Comparison of ENCODE assay signal across 8 cellular contexts in genomic region chr4:127964426-127965061, GRCh38. TPM values are rescaled to one million over a fixed set of nuclear protein-coding genes. Genes with fewer than 3 reads are reported as not detected.
DNase-seq lines count a peak whose midpoint lies in the region; ATAC-seq and TF ChIP-seq lines count a peak whose summit lies in the region.
"Not testable (repeated sequence)": the region's sequence is repeated elsewhere in the genome, so short reads cannot be mapped to it uniquely, and the experiment has no call there.

No MANE protein-coding gene starts in this region.

- H4K20me1 ChIP-seq in DND-41 (ENCODE audit: insufficient read depth, low read length) = peaks cover 10% of the 10 kb centered on the region; the same call in 1 of the 2 replicates

- not testable (repeated sequence) for H3K27me3 ChIP-seq in DND-41 (ENCODE audit: insufficient read depth, low read length, poor library complexity)

- CTCF ChIA-PET in RWPE1 (lab: Yijun Ruan, JAX) = interaction anchor here (0.7 to 1.3 kb wide), 3 partner anchors 183 to 1631 kb away, joined by 3 read pairs; partner anchors contain the start of gene HSPA4L

- not testable (repeated sequence) for H3K27me3 Mint-ChIP-seq in activated naive CD8-positive, alpha-beta T cell; naive thymus-derived CD8-positive, alpha-beta T cell

- ATAC-seq in DND-41 (ENCODE audit: insufficient read depth, low read depth) (peak; percentile 41), GM21576 (IDR thresholded peaks at IDR 0.05; ENCODE audit: unreplicated experiment) (peak; percentile 15), HG03342 (IDR thresholded peaks at IDR 0.05; ENCODE audit: unreplicated experiment) (peak; percentile 15)
- peak; percentile 22 to 27 for ATAC-seq in naive thymus-derived CD8-positive, alpha-beta T cell

- H3K9me3 ChIP-seq in DND-41 (ENCODE audit: insufficient read depth, low read length, severe bottlenecking) = not testable (repeated sequence)

- H3K36me3 Mint-ChIP-seq in activated naive CD8-positive, alpha-beta T cell; naive thymus-derived CD8-positive, alpha-beta T cell: not testable (repeated sequence)

- H3K4me3 ChIP-seq in DND-41 (ENCODE audit: low read depth in 1 of 2, low read length in 2 of 2) (peak overlapping the region; percentile 69 to 99; a peak in 3 of 4 replicates), fibroblast of villous mesenchyme (ENCODE audit: low read depth, low read length) (peak overlapping the region; percentile 98)

- H3K4me3 Mint-ChIP-seq in activated naive CD8-positive, alpha-beta T cell = peak overlapping the region; percentile 96
- peak overlapping the region; percentile 92 to 99 (median 96) for H3K4me3 Mint-ChIP-seq in naive thymus-derived CD8-positive, alpha-beta T cell

- not testable (repeated sequence) for H3K9me3 Mint-ChIP-seq in activated naive CD8-positive, alpha-beta T cell (ENCODE audit: low read depth); naive thymus-derived CD8-positive, alpha-beta T cell

- peaks cover 91% of the 10 kb centered on the region for H3K79me2 ChIP-seq in DND-41 (ENCODE audit: insufficient read depth, low read length)

- peaks cover 40% of the 10 kb centered on the region for H3K4me1 Mint-ChIP-seq in activated naive CD8-positive, alpha-beta T cell (ENCODE audit: low read depth)
- peaks cover 15 to 53% (median 44%) of the 10 kb centered on the region in 4 donors for H3K4me1 Mint-ChIP-seq in naive thymus-derived CD8-positive, alpha-beta T cell

- peaks cover 38% of the 10 kb centered on the region for H3K4me1 ChIP-seq in DND-41 (ENCODE audit: insufficient read depth, low read length)

- H2AFZ ChIP-seq in DND-41 (ENCODE audit: low read depth, low read length) = peak overlapping the region; percentile 94

- peaks cover 19% of the 10 kb centered on the region; the same call in 1 of the 2 replicates for H3K36me3 ChIP-seq in DND-41 (ENCODE audit: insufficient read depth, low read length)

- peak overlapping the region; percentile 95 for H3K9ac ChIP-seq in DND-41 (ENCODE audit: low read depth, low read length)

- DNase-seq in DND-41; RWPE1 (ENCODE audit: low spot score); fibroblast of villous mesenchyme (ENCODE audit: low read depth): not testable (repeated sequence)
- DNase-seq in naive thymus-derived CD8-positive, alpha-beta T cell = peak in 2 of 10 donors; percentile 19 to 25
- peak; percentile 56 for DNase-seq in stimulated activated naive CD4-positive, alpha-beta T cell treated with Interleukin-2 at 50 U/mL for 16 hours (lab: John Stamatoyannopoulos, UW)

- peak overlapping the region; percentile 96 for H3K27ac Mint-ChIP-seq in activated naive CD8-positive, alpha-beta T cell
- peak overlapping the region; percentile 92 to 99 (median 96) for H3K27ac Mint-ChIP-seq in naive thymus-derived CD8-positive, alpha-beta T cell

- not testable (repeated sequence) for TF ChIP-seq CTCF in DND-41 (IDR thresholded peaks at IDR 0.05; ENCODE audit: borderline replicate concordance, extremely low read depth, low read length, poor library complexity, severe bottlenecking); RWPE1 (conservative IDR thresholded peaks at IDR 0.05; ENCODE audit: low read depth); fibroblast of villous mesenchyme (IDR thresholded peaks at IDR 0.05; ENCODE audit: insufficient read depth, low read depth, low read length)

- peak overlapping the region; percentile 86 for H3K4me2 ChIP-seq in DND-41 (ENCODE audit: insufficient read depth, low read length)

- H3K27ac ChIP-seq in DND-41 (ENCODE audit: low read length) = peak overlapping the region; percentile 92
- peak overlapping the region; percentile 96 for H3K27ac ChIP-seq in RWPE1

- POLR2A ChIA-PET in RWPE1 (lab: Yijun Ruan, JAX; ENCODE audit: low non-redundant PET) = interaction anchor here (1.5 kb wide), 1 partner anchor 96 kb away, joined by 15 read pairs; the partner anchor contains the start of gene LARP1B
- POLR2A ChIA-PET in naive thymus-derived CD8-positive, alpha-beta T cell (lab: Charles Lee) = interaction anchor here (1.0 to 3.0 kb wide), 5 partner anchors 8 to 845 kb away, joined by 3 to 54 read pairs (median 11); partner anchors contain the start of genes JADE1, LARP1B and PLK4

RNA-seq across cellular contexts. Expression of gene MFSD8, which starts 0.4 kb away (rescaled TPM):
- total RNA-seq in fibroblast of villous mesenchyme = 21.6 and 28.1 TPM in 2 replicates
- 10 to 100 TPM; 43.0 to 44.3 TPM for total RNA-seq in naive thymus-derived CD8-positive, alpha-beta T cell
- 1 to 10 TPM; 5.8 to 7.8 (median 7.6) TPM for polyA plus RNA-seq in naive thymus-derived CD8-positive, alpha-beta T cell

RNA-seq across cellular contexts. Expression of gene ABHD18, which starts 0.7 kb away (rescaled TPM):
- 5.5 and 8.6 TPM in 2 replicates for total RNA-seq in fibroblast of villous mesenchyme
- total RNA-seq in naive thymus-derived CD8-positive, alpha-beta T cell = 10 to 100 TPM; 27.5 to 27.6 TPM
- 10 to 100 TPM in 1 of 3 donors, 1 to 10 TPM in 2; 6.8 to 14.6 (median 9.0) TPM for polyA plus RNA-seq in naive thymus-derived CD8-positive, alpha-beta T cell
